ENCODE assay signal across 32 cellular contexts in genomic region chr14:93337884-93338283, GRCh38. TPM values are rescaled to one million over a fixed set of nuclear protein-coding genes. Genes with fewer than 3 reads are reported as not detected.
"Had no signal": no experiment of that assay in that cellular context is flagged by ENCODE, and none has a peak within 500 bp of the region (broad histone marks: within the 10 kb centered on the region; RNA-seq: fewer than 3 reads in every experiment).

No MANE protein-coding gene starts in this region.

- H3K4me3 ChIP-seq: colonic mucosa, esophagus squamous epithelium, gastrocnemius medialis, heart right ventricle, left lung, lower lobe of right lung, mucosa of descending colon had no signal

- H3K27ac ChIP-seq: colonic mucosa, epithelial cell of prostate, esophagus squamous epithelium, gastrocnemius medialis, heart right ventricle, left lung, lower lobe of right lung had no signal

- H3K27me3 ChIP-seq: colonic mucosa, esophagus squamous epithelium, gastrocnemius medialis, heart right ventricle, left lung had no signal

- H3K4me3 Mint-ChIP-seq: dendritic cell treated with granulocyte-macrophage colony-stimulating factor and Interleukin-4, amounts not matched to agents 40 ng/mL and 50 ng/mL, for 4 days; effector memory CD8-positive, alpha-beta T cell; endodermal cell; mesothelial cell of epicardium had no signal

- H3K9me3 ChIP-seq: colonic mucosa, esophagus squamous epithelium, gastrocnemius medialis, lower lobe of right lung, mucosa of descending colon had no signal

- H3K36me3 ChIP-seq: colonic mucosa, esophagus squamous epithelium, gastrocnemius medialis, heart right ventricle, left lung, lower lobe of right lung had no signal

- H3K27ac Mint-ChIP-seq: dendritic cell treated with granulocyte-macrophage colony-stimulating factor and Interleukin-4, amounts not matched to agents 40 ng/mL and 50 ng/mL, for 4 days; effector memory CD8-positive, alpha-beta T cell; endodermal cell; mesothelial cell of epicardium had no signal

- DNase-seq: colonic mucosa; cortex of kidney; effector CD8-positive, alpha-beta T cell; erythroblast; esophagus squamous epithelium; foreskin fibroblast; foreskin melanocyte; gastrocnemius medialis; glutamatergic neuron; head of caudate nucleus; heart right ventricle; hippocampal formation; left cardiac atrium; left lung; left ventricle myocardium superior; lower lobe of right lung; mesenchymal stem cell; mucosa of descending colon had no signal

- H3K9me3 Mint-ChIP-seq: dendritic cell treated with granulocyte-macrophage colony-stimulating factor and Interleukin-4, amounts not matched to agents 40 ng/mL and 50 ng/mL, for 4 days; effector memory CD8-positive, alpha-beta T cell had no signal

- ATAC-seq: effector memory CD8-positive, alpha-beta T cell; esophagus mucosa; gastrocnemius medialis; heart right ventricle; left cardiac atrium; left lung; left ventricle myocardium superior; lower lobe of right lung; mucosa of descending colon had no signal

- H3K4me1 ChIP-seq: colonic mucosa had no signal

- H3K27me3 Mint-ChIP-seq: dendritic cell treated with granulocyte-macrophage colony-stimulating factor and Interleukin-4, amounts not matched to agents 40 ng/mL and 50 ng/mL, for 4 days had no signal

RNA-seq across cellular contexts. Expression of gene COX8C, which starts 9.1 kb away (rescaled TPM):
- total RNA-seq: colonic mucosa, dermis microvascular lymphatic vessel endothelial cell, endodermal cell, esophagus mucosa, esophagus squamous epithelium, gastrocnemius medialis, glomerular endothelial cell, kidney epithelial cell, left cardiac atrium, left lung, lower leg skin, lower lobe of right lung, lung microvascular endothelial cell, mesenteric fat pad, mucosa of descending colon, myocyte had no signal
- polyA plus RNA-seq: heart right ventricle, keratinocyte had no signal
